ENCODE assay signal across 8 cellular contexts in the genomic region with DNA sequence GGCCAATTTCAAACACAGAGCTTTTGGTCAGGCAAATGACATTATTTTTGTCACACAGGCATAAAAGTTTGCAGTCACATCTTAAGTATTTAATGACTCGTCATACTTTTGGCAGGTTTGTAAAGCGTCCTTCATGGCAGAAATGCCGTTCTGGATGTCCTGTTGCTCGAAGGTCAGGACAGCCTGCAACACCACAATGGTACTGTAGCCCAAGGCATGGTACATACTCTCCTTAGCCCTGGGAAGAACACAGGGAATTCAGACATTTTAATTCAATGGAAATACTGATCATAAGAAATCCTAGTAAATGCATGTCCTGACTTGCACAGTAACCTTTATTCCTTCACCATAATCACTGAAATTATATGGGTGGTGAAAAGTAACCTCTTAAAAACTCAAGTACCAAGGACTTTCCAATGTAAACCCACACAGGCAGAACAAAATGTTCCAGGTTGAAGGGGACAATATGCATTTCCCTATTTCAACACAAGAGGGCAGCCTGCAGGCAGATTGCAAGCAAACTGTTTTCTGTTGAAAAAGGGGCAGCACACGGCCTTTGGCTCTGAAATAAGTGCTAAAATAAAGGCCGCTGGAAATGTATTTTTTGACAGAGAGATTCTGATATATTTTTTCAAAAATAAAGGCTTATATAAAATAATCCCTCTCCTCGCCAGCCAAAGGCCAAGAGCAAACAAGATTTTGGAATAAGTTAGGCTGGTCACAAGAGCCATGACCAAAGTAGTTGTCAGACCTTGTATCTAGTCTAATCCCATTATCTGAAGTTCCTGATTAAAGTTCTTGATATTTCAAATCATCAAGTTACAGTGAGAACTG.
A peak's percentile ranks its signal among the peaks of the same experiment; 100 is the strongest.
DNase-seq lines count a peak whose midpoint lies in the region; ATAC-seq and TF ChIP-seq lines count a peak whose summit lies in the region.

No MANE protein-coding gene starts in this region.

- peak; percentile 52 for DNase-seq in DMS153 treated with DMSO at 0.1 percent for 48 hours (lab: John Stamatoyannopoulos, UW; ENCODE audit: unreplicated experiment)
- peak; percentile 49 for DNase-seq in SK-N-DZ (ENCODE audit: low spot score)
- DNase-seq in activated naive CD8-positive, alpha-beta T cell treated with anti-CD3 and anti-CD28 coated beads, Interleukin-2, amount 50 U/mL, for 24 hours, result peak; percentile 54
- DNase-seq in heart right ventricle, result peak in 1 of 2 donors; percentile 81
- peak; percentile 71 for DNase-seq in retina

- no peak overlapping the region for H3K4me3 Mint-ChIP-seq in activated naive CD8-positive, alpha-beta T cell treated with anti-CD3 and anti-CD28 coated beads, Interleukin-2, amount 50 U/mL, for 24 hours

- H3K4me3 ChIP-seq in heart right ventricle, result no peak overlapping the region

- H3K4me1 Mint-ChIP-seq in activated naive CD8-positive, alpha-beta T cell treated with anti-CD3 and anti-CD28 coated beads, Interleukin-2, amount 50 U/mL, for 24 hours, result peaks cover 31% of the 10 kb centered on the region

- WGBS in heart right ventricle, 2 donors, result 41% methylated on average over 7 of the region's 7 CpGs

- peaks cover 0 to 10% (median 7%) of the 10 kb centered on the region in 9 donors for H3K4me1 ChIP-seq in heart right ventricle

- H3K27me3 Mint-ChIP-seq in activated naive CD8-positive, alpha-beta T cell treated with anti-CD3 and anti-CD28 coated beads, Interleukin-2, amount 50 U/mL, for 24 hours, result no peaks in the 10 kb centered on the region

- intact Hi-C loops in heart right ventricle (cut with DNase I), result loop anchor here (2.0 to 10.0 kb wide), 12 partner anchors 95 to 397 kb away; partner anchors contain the start of genes SNAPC3 (in 3 of the 10) and TTC39B (in 2 of the 10)

- no peaks in the 10 kb centered on the region for H3K9me3 ChIP-seq in heart right ventricle

- H3K27ac Mint-ChIP-seq in activated naive CD8-positive, alpha-beta T cell treated with anti-CD3 and anti-CD28 coated beads, Interleukin-2, amount 50 U/mL, for 24 hours, result no peak overlapping the region

- peaks cover 0 to 12% (median 0%) of the 10 kb centered on the region in 9 donors for H3K36me3 ChIP-seq in heart right ventricle

- H3K9me3 Mint-ChIP-seq in activated naive CD8-positive, alpha-beta T cell treated with anti-CD3 and anti-CD28 coated beads, Interleukin-2, amount 50 U/mL, for 24 hours, result peaks cover 8% of the 10 kb centered on the region

- no peaks in the 10 kb centered on the region for H3K27me3 ChIP-seq in heart right ventricle

- H3K27ac ChIP-seq in heart right ventricle, result peak overlapping the region in 1 of 10 donors; percentile 22

- TF ChIP-seq CTCF in LNCAP (IDR thresholded peaks at IDR 0.05) (peak; percentile 94), heart right ventricle (IDR thresholded peaks at IDR 0.05) (peak; percentile 80 to 96 (median 92))

- ATAC-seq in GM21526 (IDR thresholded peaks at IDR 0.05; ENCODE audit: low FRiP score, unreplicated experiment) (peak; percentile 82), heart right ventricle (peak in 7 of 8 donors; percentile 55 to 83 (median 65)), GM18520 (IDR thresholded peaks at IDR 0.05; ENCODE audit: unreplicated experiment) (no peak)
- no peak for ATAC-seq in activated naive CD8-positive, alpha-beta T cell treated with anti-CD3 and anti-CD28 coated beads, Interleukin-2, amount 50 U/mL, for 24 hours

- H3K36me3 Mint-ChIP-seq in activated naive CD8-positive, alpha-beta T cell treated with anti-CD3 and anti-CD28 coated beads, Interleukin-2, amount 50 U/mL, for 24 hours (ENCODE audit: low read depth), result peaks cover 17% of the 10 kb centered on the region

Comparison
In these comparisons a context has a peak if more than half of its experiments do, and no peak if none do; other contexts are left out.
1. ATAC-seq: peak in GM21526 (single experiment) and heart right ventricle (7 of 8); none in activated naive CD8-positive, alpha-beta T cell treated with anti-CD3 and anti-CD28 coated beads, Interleukin-2, amount 50 U/mL, for 24 hours (single experiment) and GM18520 (single experiment).